In the genomic region with DNA sequence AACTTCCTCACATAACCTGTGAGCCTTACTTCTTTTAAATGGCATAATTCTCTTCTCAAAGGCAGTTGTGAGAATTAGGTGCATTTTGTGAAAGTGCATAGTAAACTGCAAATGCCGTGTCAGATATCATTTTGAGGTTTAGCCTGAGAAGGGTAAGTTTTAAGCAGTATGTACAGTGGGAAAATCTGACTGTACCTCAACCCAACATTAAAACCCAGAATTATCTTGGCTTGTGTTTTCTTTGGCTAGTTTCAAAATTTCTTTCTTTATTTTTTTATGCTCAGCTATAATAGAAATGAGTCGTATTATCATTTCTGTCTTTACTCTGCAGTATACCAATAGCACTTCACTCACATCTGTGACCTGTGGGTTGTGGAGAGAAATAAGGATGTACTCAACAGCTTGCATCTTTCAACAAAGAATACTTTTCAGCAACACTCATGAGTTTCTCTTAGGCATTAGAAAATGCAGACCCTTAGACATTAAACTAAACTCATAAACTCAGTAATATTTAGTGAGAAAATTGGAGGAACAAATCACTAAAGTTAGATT, we compare ENCODE assay signal across 21 cellular contexts.
A peak's percentile ranks its signal among the peaks of the same experiment; 100 is the strongest.
DNase-seq lines count a peak whose midpoint lies in the region; ATAC-seq and TF ChIP-seq lines count a peak whose summit lies in the region.
"Had no signal": no experiment of that assay in that cellular context is flagged by ENCODE, and none has a peak within 500 bp of the region (broad histone marks: within the 10 kb centered on the region; RNA-seq: fewer than 3 reads in every experiment).

No MANE protein-coding gene starts in this region.

- H3K27me3 ChIP-seq in IMR-90 (ENCODE audit: control insufficient read depth, insufficient read depth, low read length) (no peaks in the 10 kb centered on the region), osteoblast (ENCODE audit: insufficient read depth, low read length) (no peaks in the 10 kb centered on the region)
- H3K27me3 ChIP-seq: ovary, SJCRH30, tibial nerve had no signal

- H3K14ac ChIP-seq in IMR-90 (replicated peaks; ENCODE audit: low read depth, low read length), result no peak overlapping the region

- no peak overlapping the region; the same call in 1 of the 2 replicates for H3K23ac ChIP-seq in IMR-90 (ENCODE audit: low read depth, low read length)

- no peak for TF ChIP-seq RAD21 in IMR-90 (IDR thresholded peaks at IDR 0.05; ENCODE audit: low read length)

- no peak overlapping the region for H4K5ac ChIP-seq in IMR-90 (ENCODE audit: low read depth, low read length)

- no peak overlapping the region for H3K4me3 ChIP-seq in IMR-90 (ENCODE audit: insufficient read depth, low read depth, low read length)
- H3K4me3 ChIP-seq in osteoblast (ENCODE audit: insufficient read depth, low read length), result no peak overlapping the region
- H3K4me3 ChIP-seq: ovary, SJCRH30, tibial nerve had no signal

- no peak overlapping the region for H3K56ac ChIP-seq in IMR-90 (ENCODE audit: extremely low read depth, insufficient read depth, low read length)

- WGBS in IMR-90 (ENCODE audit: extremely low coverage in 2 of 2, insufficient read length in 1 of 2), 2 experiments, result no CpG with 5 or more reads among the region's 2 CpGs

- no peak overlapping the region for H2BK120ac ChIP-seq in IMR-90 (ENCODE audit: low read depth, low read length)

- peaks cover 48% of the 10 kb centered on the region for H3K36me3 Mint-ChIP-seq in activated naive CD8-positive, alpha-beta T cell treated with anti-CD3 and anti-CD28 coated beads for 36 hours

- H3K9me1 ChIP-seq in IMR-90 (ENCODE audit: insufficient read depth, low read length), result no peaks in the 10 kb centered on the region

- no peak for DNase-seq in activated CD4-positive, CD25-positive, alpha-beta regulatory T cell (lab: John Stamatoyannopoulos, UW)
- peak; percentile 28 for DNase-seq in IMR-90
- DNase-seq in activated naive CD8-positive, alpha-beta T cell treated with anti-CD3 and anti-CD28 coated beads for 36 hours, result no peak
- peak; percentile 29 for DNase-seq in osteoblast (ENCODE audit: insufficient read length, low spot score, missing footprints)
- no peak for DNase-seq in kidney glomerular epithelial cell (lab: John Stamatoyannopoulos, UW)
- no peak for DNase-seq in SW480 (ENCODE audit: low spot score)
- DNase-seq: activated CD4-positive, alpha-beta T cell treated with anti-CD3 and anti-CD28 coated beads, Interleukin-2, amount 50 U/mL, for 48 hours; caudate nucleus; effector CD8-positive, alpha-beta T cell; hypothalamus; NCI-H2081; NCI-H524; ovary; SJCRH30; stimulated activated CD4-positive, alpha-beta T cell treated with anti-CD3 and anti-CD28 coated beads, Interleukin-4, amount 100 ng/mL, for 4 hours had no signal

- H3K27ac Mint-ChIP-seq in activated naive CD8-positive, alpha-beta T cell treated with anti-CD3 and anti-CD28 coated beads for 36 hours, result peak overlapping the region; percentile 88

- H3K79me1 ChIP-seq in IMR-90 (ENCODE audit: low read depth in 1 of 2, low read length in 2 of 2), result peaks cover 28 to 42% of the 10 kb centered on the region in 2 experiments

- no peak overlapping the region for H3K4ac ChIP-seq in IMR-90 (ENCODE audit: low read depth, low read length)

- H4K8ac ChIP-seq in IMR-90 (ENCODE audit: low read depth in 2 of 2, low read length in 2 of 2), result no peak overlapping the region

- H3K9me3 ChIP-seq in IMR-90 (ENCODE audit: control insufficient read depth, insufficient read depth, low read length), result no peaks in the 10 kb centered on the region
- H3K9me3 ChIP-seq in osteoblast (ENCODE audit: low read depth, low read length), result peaks cover 4% of the 10 kb centered on the region
- H3K9me3 ChIP-seq: ovary had no signal

- H2AK5ac ChIP-seq in IMR-90 (ENCODE audit: low read depth, low read length), result no peak overlapping the region

- H3K4me3 Mint-ChIP-seq in activated naive CD8-positive, alpha-beta T cell treated with anti-CD3 and anti-CD28 coated beads for 36 hours, result peak overlapping the region; percentile 29
- H3K4me3 Mint-ChIP-seq: CD14-positive monocyte, IgD-negative memory B cell had no signal

- no peak overlapping the region for H2BK15ac ChIP-seq in IMR-90 (ENCODE audit: low read depth, low read length)

- no peak overlapping the region for H2AK9ac ChIP-seq in IMR-90 (replicated peaks; ENCODE audit: low read depth, low read length, poor library complexity)

- no peak overlapping the region for H3K9ac ChIP-seq in IMR-90 (ENCODE audit: low read depth, low read length)

- in situ Hi-C loops in IMR-90 (cut with MboI; ENCODE audit: low sequenced_read_pairs), result no loop called here

- H2BK20ac ChIP-seq in IMR-90 (ENCODE audit: low read depth, low read length), result no peak overlapping the region

- peak; percentile 52 to 55 for ATAC-seq in activated CD4-positive, CD25-positive, alpha-beta regulatory T cell treated with anti-CD3 and anti-CD28 coated beads, Interleukin-2, amount 50 U/mL, for 24 hours
- ATAC-seq in IMR-90 (ENCODE audit: low read depth) (no peak; the same call in 1 of the 2 replicates), HG03159 (IDR thresholded peaks at IDR 0.05; ENCODE audit: unreplicated experiment) (no peak)

- H3K36me3 ChIP-seq in IMR-90 (ENCODE audit: control insufficient read depth, insufficient read depth, low read length), result peaks cover 7% of the 10 kb centered on the region
- peaks cover 22% of the 10 kb centered on the region for H3K36me3 ChIP-seq in osteoblast (ENCODE audit: insufficient read depth, low read length)
- H3K36me3 ChIP-seq: ovary had no signal

- H3K9me3 Mint-ChIP-seq in activated naive CD8-positive, alpha-beta T cell treated with anti-CD3 and anti-CD28 coated beads for 36 hours, result peaks cover 26% of the 10 kb centered on the region

- no peak overlapping the region for H2AFZ ChIP-seq in IMR-90 (replicated peaks; ENCODE audit: low read length, poor library complexity)
- no peak overlapping the region for H2AFZ ChIP-seq in osteoblast (ENCODE audit: low read length)

- POLR2A ChIA-PET in IMR-90 (lab: Charles Lee; ENCODE audit: unreplicated experiment), result interaction anchor here (0.6 kb wide), 1 partner anchor 18 kb away, joined by 4 read pairs; no protein-coding TSS in a partner anchor

- no peak overlapping the region for H2BK5ac ChIP-seq in IMR-90 (ENCODE audit: low read depth, low read length, poor library complexity, severe bottlenecking)

- no peak overlapping the region for H4K91ac ChIP-seq in IMR-90 (ENCODE audit: insufficient read depth, low read depth, low read length)

- dilution Hi-C loops in IMR-90 (cut with HindIII; ENCODE audit: low sequenced_read_pairs, unreplicated experiment), result no loop called here

- no peaks in the 10 kb centered on the region for H4K20me1 ChIP-seq in IMR-90 (ENCODE audit: insufficient read depth, low read length)
- no peaks in the 10 kb centered on the region for H4K20me1 ChIP-seq in osteoblast (ENCODE audit: insufficient read depth, low read length)

- peaks cover 2% of the 10 kb centered on the region; the same call in 1 of the 2 replicates for H3K4me1 ChIP-seq in IMR-90 (ENCODE audit: control insufficient read depth, insufficient read depth, low read length)
- peaks cover 36% of the 10 kb centered on the region for H3K4me1 ChIP-seq in osteoblast (ENCODE audit: insufficient read depth, low read length)
- H3K4me1 ChIP-seq: SJCRH30 had no signal

- no peak for TF ChIP-seq CTCF in IMR-90 (conservative IDR thresholded peaks at IDR 0.05; ENCODE audit: low read depth, low read length)
- TF ChIP-seq CTCF in osteoblast (IDR thresholded peaks at IDR 0.05; ENCODE audit: extremely low read depth, low read depth, low read length), result no peak

- H3K27ac ChIP-seq in IMR-90 (ENCODE audit: insufficient read depth, low read length) (no peak overlapping the region), osteoblast (ENCODE audit: low read depth, low read length) (peak overlapping the region; percentile 48)
- H3K27ac ChIP-seq: 22Rv1, ovary, SJCRH30, tibial nerve had no signal

- no peak overlapping the region for H3K18ac ChIP-seq in IMR-90 (ENCODE audit: low read depth, low read length)

- intact Hi-C loops in IMR-90 (cut with micrococcal nuclease), result no loop called here

- H3K79me2 ChIP-seq in osteoblast (ENCODE audit: insufficient read depth, low read length), result peaks cover 47% of the 10 kb centered on the region

- CTCF ChIA-PET in IMR-90 (lab: Yijun Ruan, JAX), result interaction anchor here (1.4 kb wide), 1 partner anchor 9 kb away, joined by 6 read pairs; no protein-coding TSS in a partner anchor

- H3K4me2 ChIP-seq in IMR-90 (ENCODE audit: low read depth, low read length) (no peak overlapping the region), osteoblast (ENCODE audit: insufficient read depth, low read length) (peak overlapping the region; percentile 4)

- H3K27me3 Mint-ChIP-seq in activated naive CD8-positive, alpha-beta T cell treated with anti-CD3 and anti-CD28 coated beads for 36 hours, result no peaks in the 10 kb centered on the region
- H3K27me3 Mint-ChIP-seq: IgD-negative memory B cell had no signal

- no TSS peak for BruUV-seq in IMR-90 (replicated peaks; lab: Mats Ljungman, UMichigan)

- H3K4me1 Mint-ChIP-seq in activated naive CD8-positive, alpha-beta T cell treated with anti-CD3 and anti-CD28 coated beads for 36 hours, result peaks cover 48% of the 10 kb centered on the region

- TF ChIP-seq POLR2A in IMR-90 (IDR thresholded peaks at IDR 0.05; ENCODE audit: low read depth, low read length), result no peak

TF ChIP-seq in IMR-90, 13 proteins besides CTCF, POLR2A, EP300 and RAD21 (continues in another document):
- TF ChIP-seq MAFK (IDR thresholded peaks at IDR 0.05; ENCODE audit: low read depth, low read length) (no peak), CHD1 (IDR thresholded peaks at IDR 0.05; ENCODE audit: low read depth, low read length) (no peak), NFE2L2 (IDR thresholded peaks at IDR 0.05; ENCODE audit: low read depth, low read length) (no peak), FOS (IDR thresholded peaks at IDR 0.05; ENCODE audit: low read depth, low read length) (no peak), CEBPB (IDR thresholded peaks at IDR 0.05; ENCODE audit: low read depth, low read length) (no peak), SMC3 (IDR thresholded peaks at IDR 0.05; ENCODE audit: low read depth, low read length) (no peak), MXI1 (IDR thresholded peaks at IDR 0.05; ENCODE audit: borderline replicate concordance, low read depth, low read length) (no peak)
- TF ChIP-seq, protein P1, sequence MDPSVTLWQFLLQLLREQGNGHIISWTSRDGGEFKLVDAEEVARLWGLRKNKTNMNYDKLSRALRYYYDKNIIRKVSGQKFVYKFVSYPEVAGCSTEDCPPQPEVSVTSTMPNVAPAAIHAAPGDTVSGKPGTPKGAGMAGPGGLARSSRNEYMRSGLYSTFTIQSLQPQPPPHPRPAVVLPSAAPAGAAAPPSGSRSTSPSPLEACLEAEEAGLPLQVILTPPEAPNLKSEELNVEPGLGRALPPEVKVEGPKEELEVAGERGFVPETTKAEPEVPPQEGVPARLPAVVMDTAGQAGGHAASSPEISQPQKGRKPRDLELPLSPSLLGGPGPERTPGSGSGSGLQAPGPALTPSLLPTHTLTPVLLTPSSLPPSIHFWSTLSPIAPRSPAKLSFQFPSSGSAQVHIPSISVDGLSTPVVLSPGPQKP (IDR thresholded peaks at IDR 0.05; ENCODE audit: borderline replicate concordance, low read depth, low read length), result no peak

Comparison
In these comparisons a context has a peak if more than half of its experiments do, and no peak if none do; other contexts are left out.
1. ATAC-seq: peak in activated CD4-positive, CD25-positive, alpha-beta regulatory T cell treated with anti-CD3 and anti-CD28 coated beads, Interleukin-2, amount 50 U/mL, for 24 hours (2 of 2); none in IMR-90 (single experiment) and HG03159 (single experiment).
2. DNase-seq: peak in IMR-90 (single experiment) and osteoblast (single experiment); none in activated CD4-positive, CD25-positive, alpha-beta regulatory T cell (0 of 4), activated naive CD8-positive, alpha-beta T cell treated with anti-CD3 and anti-CD28 coated beads for 36 hours (single experiment), kidney glomerular epithelial cell (single experiment) and SW480 (single experiment).